ENCODE assay signal across 1 cellular context in the genomic region with DNA sequence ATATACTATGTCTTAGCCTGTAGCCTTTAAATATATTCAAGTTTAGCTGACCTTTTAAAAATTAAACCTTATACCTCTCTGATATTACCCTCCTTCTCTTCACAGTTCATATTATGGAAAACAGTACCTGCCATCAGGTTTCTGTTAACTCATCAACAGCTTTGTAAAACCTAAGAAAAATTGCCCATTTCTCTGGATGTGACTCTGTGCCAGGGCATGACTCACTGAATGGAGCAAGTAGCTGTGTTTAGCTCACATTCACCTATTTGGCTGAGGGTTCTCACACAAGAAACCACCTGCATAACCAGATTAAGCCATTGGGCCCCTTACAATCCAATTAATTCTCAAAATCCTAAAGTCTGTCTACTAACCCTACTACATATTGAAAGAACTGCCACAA.
TF ChIP-seq lines count a peak whose summit lies in the region.

No MANE protein-coding gene starts in this region.

TF ChIP-seq in endothelial cell of umbilical vein, 7 proteins besides CTCF, POLR2A, EP300 and RAD21:
- TF ChIP-seq POLR2AphosphoS5 (IDR thresholded peaks at IDR 0.05; ENCODE audit: insufficient read depth, low read depth, low read length) (no peak), FOS (IDR thresholded peaks at IDR 0.05; ENCODE audit: borderline replicate concordance, insufficient read depth, low read length) (peak; percentile 25)
